In genomic region chr1:222535455-222535854, GRCh38 we compare ENCODE assay signal across 31 cellular contexts. TPM values are rescaled to one million over a fixed set of nuclear protein-coding genes. Genes with fewer than 3 reads are reported as not detected.
"Had no signal": no experiment of that assay in that cellular context is flagged by ENCODE, and none has a peak within 500 bp of the region (broad histone marks: within the 10 kb centered on the region; RNA-seq: fewer than 3 reads in every experiment).

No MANE protein-coding gene starts in this region.

- H3K27me3 Mint-ChIP-seq: stimulated activated memory B cell treated with anti-CD40 and anti-IgM and Interleukin-4, amounts not matched to agents 10 μg/mL and 1 μg/mL and 100 μg/mL, for 72 hours; stimulated activated naive CD8-positive, alpha-beta T cell treated with anti-CD3 and anti-CD28 coated beads, Interleukin-15, amount 100 ng/mL, for 72 hours; stimulated activated naive CD8-positive, alpha-beta T cell treated with anti-CD3 and anti-CD28 coated beads, Interleukin-15, Interleukin-2, amounts not matched to agents 100 ng/mL and 50 ng/mL, for 24 hours had no signal

- DNase-seq: stimulated activated CD4-positive, alpha-beta T cell treated with anti-CD3 and anti-CD28 coated beads, Interleukin-2, amount 100 ng/mL, for 48 hours; stimulated activated CD4-positive, alpha-beta T cell treated with anti-CD3 and anti-CD28 coated beads, Interleukin-4, amount 100 ng/mL, for 1 hour; stimulated activated CD4-positive, alpha-beta T cell treated with anti-CD3 and anti-CD28 coated beads, Interleukin-4, amount 100 ng/mL, for 24 hours; stimulated activated CD4-positive, alpha-beta T cell treated with anti-CD3 and anti-CD28 coated beads, Interleukin-4, amount 100 ng/mL, for 4 hours; stimulated activated CD8-positive, alpha-beta memory T cell treated with anti-CD3 and anti-CD28 coated beads, Interleukin-4, amount 100 ng/mL, for 48 hours; stimulated activated naive B cell treated with anti-CD40 and anti-IgM and Interleukin-4, amounts not matched to agents 10 μg/mL and 1 μg/mL and 100 μg/mL, for 72 hours; stimulated activated naive CD4-positive, alpha-beta T cell; stimulated activated naive CD4-positive, alpha-beta T cell treated with Interleukin-2 at 50 U/mL for 16 hours; stimulated activated naive CD8-positive, alpha-beta T cell treated with anti-CD3 and anti-CD28 coated beads, Interleukin-15, amount 100 ng/mL, for 72 hours; stimulated activated naive CD8-positive, alpha-beta T cell treated with anti-CD3 and anti-CD28 coated beads, Interleukin-15, Interleukin-2, amounts not matched to agents 100 U/mL and 50 U/mL, for 24 hours; stomach; substantia nigra; testis; thyroid gland; tibial artery; transverse colon; trophoblast cell; upper lobe of left lung; upper lobe of right lung; uterus had no signal

- H3K4me3 Mint-ChIP-seq: stimulated activated effector memory CD8-positive, alpha-beta T cell treated with anti-CD3 and anti-CD28 coated beads, Interleukin-12 subunit alpha, Interleukin-12 subunit beta, amount 100 ng/mL, for 72 hours; stimulated activated memory B cell treated with anti-CD40 and anti-IgM and Interleukin-4, amounts not matched to agents 10 μg/mL and 1 μg/mL and 100 μg/mL, for 72 hours; stimulated activated naive B cell treated with anti-CD40 and anti-IgM and Interleukin-4, amounts not matched to agents 10 μg/mL and 1 μg/mL and 100 μg/mL, for 72 hours; stimulated activated naive CD8-positive, alpha-beta T cell treated with anti-CD3 and anti-CD28 coated beads, Interleukin-15, amount 100 ng/mL, for 72 hours; stimulated activated naive CD8-positive, alpha-beta T cell treated with anti-CD3 and anti-CD28 coated beads, Interleukin-15, Interleukin-2, amounts not matched to agents 100 ng/mL and 50 ng/mL, for 24 hours; type B pancreatic cell had no signal

- H3K27me3 ChIP-seq: stomach, suprapubic skin, testis, thyroid gland, tibial artery, tibial nerve, transverse colon, upper lobe of left lung, upper lobe of right lung, uterus, vagina had no signal

- H3K4me3 ChIP-seq: stomach, suprapubic skin, testis, thoracic aorta, thyroid gland, tibial artery, tibial nerve, transverse colon, upper lobe of left lung, upper lobe of right lung, uterus, vagina had no signal

- H3K27ac Mint-ChIP-seq: stimulated activated effector memory CD8-positive, alpha-beta T cell treated with anti-CD3 and anti-CD28 coated beads, Interleukin-12 subunit alpha, Interleukin-12 subunit beta, amount 100 ng/mL, for 72 hours; stimulated activated memory B cell treated with anti-CD40 and anti-IgM and Interleukin-4, amounts not matched to agents 10 μg/mL and 1 μg/mL and 100 μg/mL, for 72 hours; stimulated activated naive B cell treated with anti-CD40 and anti-IgM and Interleukin-4, amounts not matched to agents 10 μg/mL and 1 μg/mL and 100 μg/mL, for 72 hours; stimulated activated naive CD8-positive, alpha-beta T cell treated with anti-CD3 and anti-CD28 coated beads, Interleukin-15, amount 100 ng/mL, for 72 hours; stimulated activated naive CD8-positive, alpha-beta T cell treated with anti-CD3 and anti-CD28 coated beads, Interleukin-15, Interleukin-2, amounts not matched to agents 100 ng/mL and 50 ng/mL, for 24 hours; type B pancreatic cell had no signal

- H3K9me3 ChIP-seq: stomach, suprapubic skin, testis, thoracic aorta, thyroid gland, tibial artery, tibial nerve, transverse colon, upper lobe of left lung, upper lobe of right lung, uterus, vagina had no signal

- H3K36me3 Mint-ChIP-seq: stimulated activated effector memory CD8-positive, alpha-beta T cell treated with anti-CD3 and anti-CD28 coated beads, Interleukin-12 subunit alpha, Interleukin-12 subunit beta, amount 100 ng/mL, for 72 hours; stimulated activated memory B cell treated with anti-CD40 and anti-IgM and Interleukin-4, amounts not matched to agents 10 μg/mL and 1 μg/mL and 100 μg/mL, for 72 hours; stimulated activated naive B cell treated with anti-CD40 and anti-IgM and Interleukin-4, amounts not matched to agents 10 μg/mL and 1 μg/mL and 100 μg/mL, for 72 hours; type B pancreatic cell had no signal

- ATAC-seq: stimulated activated effector memory CD8-positive, alpha-beta T cell treated with anti-CD3 and anti-CD28 coated beads, Interleukin-12 subunit alpha, Interleukin-12 subunit beta, amount 100 ng/mL, for 72 hours; stimulated activated memory B cell treated with anti-CD40 and anti-IgM and Interleukin-4, amounts not matched to agents 10 μg/mL and 1 μg/mL and 100 μg/mL, for 72 hours; stimulated activated naive B cell treated with anti-CD40 and anti-IgM and Interleukin-4, amounts not matched to agents 10 μg/mL and 1 μg/mL and 100 μg/mL, for 72 hours; stimulated activated naive CD8-positive, alpha-beta T cell treated with anti-CD3 and anti-CD28 coated beads, Interleukin-15, amount 100 ng/mL, for 72 hours; stimulated activated naive CD8-positive, alpha-beta T cell treated with anti-CD3 and anti-CD28 coated beads, Interleukin-15, Interleukin-2, amounts not matched to agents 100 U/mL and 50 U/mL, for 24 hours; upper lobe of right lung had no signal

- H3K36me3 ChIP-seq: stomach, suprapubic skin, thoracic aorta, thyroid gland, tibial artery, tibial nerve, transverse colon, upper lobe of left lung, upper lobe of right lung, uterus, vagina had no signal

- FAIRE-seq: urothelium cell line had no signal

- H3K9me3 Mint-ChIP-seq: stimulated activated effector memory CD8-positive, alpha-beta T cell treated with anti-CD3 and anti-CD28 coated beads, Interleukin-12 subunit alpha, Interleukin-12 subunit beta, amount 100 ng/mL, for 72 hours; stimulated activated memory B cell treated with anti-CD40 and anti-IgM and Interleukin-4, amounts not matched to agents 10 μg/mL and 1 μg/mL and 100 μg/mL, for 72 hours; stimulated activated naive B cell treated with anti-CD40 and anti-IgM and Interleukin-4, amounts not matched to agents 10 μg/mL and 1 μg/mL and 100 μg/mL, for 72 hours; stimulated activated naive CD8-positive, alpha-beta T cell treated with anti-CD3 and anti-CD28 coated beads, Interleukin-15, amount 100 ng/mL, for 72 hours; stimulated activated naive CD8-positive, alpha-beta T cell treated with anti-CD3 and anti-CD28 coated beads, Interleukin-15, Interleukin-2, amounts not matched to agents 100 ng/mL and 50 ng/mL, for 24 hours; type B pancreatic cell had no signal

- H3K4me1 Mint-ChIP-seq: stimulated activated effector memory CD8-positive, alpha-beta T cell treated with anti-CD3 and anti-CD28 coated beads, Interleukin-12 subunit alpha, Interleukin-12 subunit beta, amount 100 ng/mL, for 72 hours; stimulated activated memory B cell treated with anti-CD40 and anti-IgM and Interleukin-4, amounts not matched to agents 10 μg/mL and 1 μg/mL and 100 μg/mL, for 72 hours; stimulated activated naive B cell treated with anti-CD40 and anti-IgM and Interleukin-4, amounts not matched to agents 10 μg/mL and 1 μg/mL and 100 μg/mL, for 72 hours; stimulated activated naive CD8-positive, alpha-beta T cell treated with anti-CD3 and anti-CD28 coated beads, Interleukin-15, amount 100 ng/mL, for 72 hours had no signal

- H3K27ac ChIP-seq: stomach, suprapubic skin, testis, thoracic aorta, thyroid gland, tibial artery, tibial nerve, transverse colon, upper lobe of left lung, upper lobe of right lung, uterus, vagina had no signal

- H3K4me1 ChIP-seq: stomach, suprapubic skin, testis, tibial artery, tibial nerve, transverse colon, upper lobe of left lung, upper lobe of right lung, uterus, vagina had no signal

RNA-seq across cellular contexts. Expression of gene HHIPL2, which starts 12.4 kb away (rescaled TPM):
- total RNA-seq: stomach, subcutaneous adipose tissue, thoracic aorta, upper lobe of right lung, vagina had no signal
- polyA plus RNA-seq: urinary bladder had no signal
